9 cellular contexts compared by ENCODE assay signal in genomic region chr3:189276481-189277190, GRCh38.
A peak's percentile ranks its signal among the peaks of the same experiment; 100 is the strongest.
DNase-seq lines count a peak whose midpoint lies in the region; ATAC-seq and TF ChIP-seq lines count a peak whose summit lies in the region.
"Had no signal": no experiment of that assay in that cellular context is flagged by ENCODE, and none has a peak within 500 bp of the region (broad histone marks: within the 10 kb centered on the region; RNA-seq: fewer than 3 reads in every experiment).

No MANE protein-coding gene starts in this region.

- H3K36me3 ChIP-seq in CD4-positive, alpha-beta memory T cell (ENCODE audit: insufficient read depth, low read length): no peaks in the 10 kb centered on the region

- POLR2A ChIA-PET in CD4-positive, alpha-beta memory T cell (lab: Charles Lee; ENCODE audit: partially characterized antibody): no interaction called here

- peaks cover 22% of the 10 kb centered on the region for H3K4me1 Mint-ChIP-seq in osteocyte (ENCODE audit: unreplicated experiment)
- H3K4me1 Mint-ChIP-seq in CD4-positive, alpha-beta memory T cell: peaks cover 15 to 29% (median 23%) of the 10 kb centered on the region in 4 donors

- H3K4me3 Mint-ChIP-seq in osteocyte (ENCODE audit: unreplicated experiment): no peak overlapping the region
- H3K4me3 Mint-ChIP-seq in CD4-positive, alpha-beta memory T cell: no peak overlapping the region
- H3K4me3 Mint-ChIP-seq: activated naive CD4-positive, alpha-beta T cell treated with anti-CD3 and anti-CD28 coated beads, Interleukin-2, amount 10 ng/mL, durations not matched to agents 7 days and 5 days had no signal

- H3K27ac Mint-ChIP-seq in osteocyte (ENCODE audit: unreplicated experiment): peak overlapping the region; percentile 66
- H3K27ac Mint-ChIP-seq in CD4-positive, alpha-beta memory T cell: peak overlapping the region in 1 of 7 donors; percentile 23
- H3K27ac Mint-ChIP-seq: activated naive CD4-positive, alpha-beta T cell treated with anti-CD3 and anti-CD28 coated beads, Interleukin-2, amount 10 ng/mL, durations not matched to agents 7 days and 5 days had no signal

- TF ChIP-seq CTCF in osteocyte (IDR thresholded peaks at IDR 0.05): no peak

- DNase-seq in GM04504 (ENCODE audit: low read depth) (peak; percentile 91), NCI-H1694 treated with DMSO at 0.1 percent for 48 hours (lab: John Stamatoyannopoulos, UW) (peak; percentile 42), dedifferentiated amniotic fluid mesenchymal stem cell (ENCODE audit: extremely low spot score) (peak; percentile 40), osteocyte (ENCODE audit: extremely low spot score, unreplicated experiment) (no peak), NCI-H526 treated with DMSO at 0.1 percent for 48 hours (lab: John Stamatoyannopoulos, UW) (no peak)
- no peak for DNase-seq in CD4-positive, alpha-beta memory T cell
- DNase-seq: activated naive CD4-positive, alpha-beta T cell treated with anti-CD3 and anti-CD28 coated beads, Interleukin-2, amount 10 ng/mL, durations not matched to agents 7 days and 5 days had no signal

- H3K36me3 Mint-ChIP-seq in osteocyte (ENCODE audit: unreplicated experiment): no peaks in the 10 kb centered on the region
- H3K36me3 Mint-ChIP-seq in CD4-positive, alpha-beta memory T cell: no peaks in the 10 kb centered on the region
- H3K36me3 Mint-ChIP-seq: activated naive CD4-positive, alpha-beta T cell treated with anti-CD3 and anti-CD28 coated beads, Interleukin-2, amount 10 ng/mL, durations not matched to agents 7 days and 5 days had no signal

- CTCF ChIA-PET in CD4-positive, alpha-beta memory T cell (lab: Charles Lee; ENCODE audit: partially characterized antibody): no interaction called here

- no peaks in the 10 kb centered on the region for H3K9me3 ChIP-seq in CD4-positive, alpha-beta memory T cell (ENCODE audit: control insufficient read depth in 1 of 2, low read length in 2 of 2)

- no peaks in the 10 kb centered on the region for H3K9me3 Mint-ChIP-seq in osteocyte (ENCODE audit: unreplicated experiment)
- peaks cover 0 to 3% (median 0%) of the 10 kb centered on the region in 8 donors for H3K9me3 Mint-ChIP-seq in CD4-positive, alpha-beta memory T cell
- H3K9me3 Mint-ChIP-seq: activated naive CD4-positive, alpha-beta T cell treated with anti-CD3 and anti-CD28 coated beads, Interleukin-2, amount 10 ng/mL, durations not matched to agents 7 days and 5 days had no signal

- ATAC-seq in HG02870 (IDR thresholded peaks at IDR 0.05; ENCODE audit: unreplicated experiment): no peak
- no peak for ATAC-seq in HG03196 (IDR thresholded peaks at IDR 0.05; ENCODE audit: unreplicated experiment)

- intact Hi-C loops in CD4-positive, alpha-beta memory T cell (cut with micrococcal nuclease): no loop called here

- H3K4me3 ChIP-seq in CD4-positive, alpha-beta memory T cell (ENCODE audit: low read length in 2 of 2): no peak overlapping the region

- no peaks in the 10 kb centered on the region for H3K27me3 ChIP-seq in CD4-positive, alpha-beta memory T cell (ENCODE audit: insufficient read depth, low read length)

- H3K27me3 Mint-ChIP-seq in osteocyte (ENCODE audit: unreplicated experiment): no peaks in the 10 kb centered on the region
- H3K27me3 Mint-ChIP-seq in CD4-positive, alpha-beta memory T cell: peaks cover 0 to 2% of the 10 kb centered on the region in 2 donors
- H3K27me3 Mint-ChIP-seq: activated naive CD4-positive, alpha-beta T cell treated with anti-CD3 and anti-CD28 coated beads, Interleukin-2, amount 10 ng/mL, durations not matched to agents 7 days and 5 days had no signal

- H3K27ac ChIP-seq in CD4-positive, alpha-beta memory T cell (ENCODE audit: low read depth, low read length): no peak overlapping the region

- peaks cover 18% of the 10 kb centered on the region for H3K4me1 ChIP-seq in CD4-positive, alpha-beta memory T cell (ENCODE audit: insufficient read depth, low read length)

Comparison
In these comparisons a context has a peak if more than half of its experiments do, and no peak if none do; other contexts are left out.
1. DNase-seq: peak in GM04504 (single experiment), NCI-H1694 treated with DMSO at 0.1 percent for 48 hours (single experiment) and dedifferentiated amniotic fluid mesenchymal stem cell (single experiment); none in osteocyte (single experiment), CD4-positive, alpha-beta memory T cell (0 of 5) and NCI-H526 treated with DMSO at 0.1 percent for 48 hours (single experiment).